Comparison of ENCODE assay signal across 28 cellular contexts in the genomic region with DNA sequence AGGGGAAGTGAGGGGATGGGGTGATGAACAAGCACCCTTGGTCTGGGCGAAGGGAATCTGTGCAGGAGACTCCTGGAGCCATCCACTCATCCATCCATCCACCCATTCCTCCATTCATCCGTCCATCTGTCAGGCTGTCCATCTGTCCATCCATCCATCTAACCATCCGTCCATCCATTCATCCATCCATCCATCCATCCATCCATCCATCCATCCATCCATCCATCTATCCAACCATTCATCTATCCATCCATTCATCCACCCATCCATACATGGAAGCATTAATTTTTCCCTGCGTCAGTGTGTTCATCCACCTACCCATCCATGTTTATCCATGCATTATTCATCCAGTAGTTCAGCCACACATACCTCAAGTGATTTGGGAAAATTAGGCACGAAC. TPM values are rescaled to one million over a fixed set of nuclear protein-coding genes. Genes with fewer than 3 reads are reported as not detected.
"Had no signal": no experiment of that assay in that cellular context is flagged by ENCODE, and none has a peak within 500 bp of the region (broad histone marks: within the 10 kb centered on the region; RNA-seq: fewer than 3 reads in every experiment).

No MANE protein-coding gene starts in this region.

- H3K9me3 Mint-ChIP-seq: activated CD4-positive, alpha-beta memory T cell treated with anti-CD3 and anti-CD28 coated beads for 36 hours; activated CD4-positive, alpha-beta T cell treated with anti-CD3 and anti-CD28 coated beads, Interleukin-2, amount 10 ng/mL, durations not matched to agents 24 days and 14 days; activated naive CD4-positive, alpha-beta T cell treated with anti-CD3 and anti-CD28 coated beads, Interleukin-2, amount 10 ng/mL, durations not matched to agents 7 days and 5 days; activated naive CD4-positive, alpha-beta T cell treated with anti-CD3 and anti-CD28 coated beads, Interleukin-2, amount 50 U/mL, for 72 hours; activated naive CD8-positive, alpha-beta T cell treated with anti-CD3 and anti-CD28 coated beads, Interleukin-2, amount 10 ng/mL, durations not matched to agents 7 days and 5 days; activated T-helper 1 cell treated with anti-CD3 and anti-CD28 coated beads, Interleukin-12 subunit alpha, Interleukin-12 subunit beta, Interleukin-2, Interleukin-4 antibody, amounts not matched to agents 30 ng/mL and 10 ng/mL and 1 ng/mL, durations not matched to agents 14 hours and 24 hours and 36 hours had no signal

- H3K4me1 Mint-ChIP-seq: activated CD4-positive, alpha-beta T cell treated with anti-CD3 and anti-CD28 coated beads for 36 hours; activated CD4-positive, alpha-beta T cell treated with anti-CD3 and anti-CD28 coated beads, Interleukin-2, amount 10 ng/mL, durations not matched to agents 24 days and 14 days had no signal

- FAIRE-seq: endometrium, frontal cortex had no signal

- H3K36me3 Mint-ChIP-seq: activated CD4-positive, alpha-beta memory T cell treated with anti-CD3 and anti-CD28 coated beads for 36 hours; activated CD8-positive, alpha-beta memory T cell treated with anti-CD3 and anti-CD28 coated beads, Interleukin-2, amount 10 ng/mL, durations not matched to agents 7 days and 5 days; activated naive CD4-positive, alpha-beta T cell treated with anti-CD3 and anti-CD28 coated beads, Interleukin-2, amount 10 ng/mL, durations not matched to agents 7 days and 5 days; activated naive CD4-positive, alpha-beta T cell treated with anti-CD3 and anti-CD28 coated beads, Interleukin-2, amount 50 U/mL, for 72 hours; activated naive CD8-positive, alpha-beta T cell treated with anti-CD3 and anti-CD28 coated beads, Interleukin-2, amount 10 ng/mL, durations not matched to agents 7 days and 5 days; brain had no signal

- DNase-seq: activated CD4-positive, alpha-beta memory T cell treated with anti-CD3 and anti-CD28 coated beads for 36 hours; activated CD4-positive, alpha-beta T cell treated with anti-CD3 and anti-CD28 coated beads for 36 hours; activated CD4-positive, alpha-beta T cell treated with anti-CD3 and anti-CD28 coated beads, Interleukin-2, amount 10 ng/mL, durations not matched to agents 24 days and 14 days; activated CD4-positive, CD25-positive, alpha-beta regulatory T cell; activated CD4-positive, CD25-positive, alpha-beta regulatory T cell treated with anti-CD3 and anti-CD28 coated beads, Interleukin-2, amount 50 U/mL, for 72 hours; activated CD8-positive, alpha-beta memory T cell treated with anti-CD3 and anti-CD28 coated beads, Interleukin-2, amount 50 U/mL, for 4 hours; activated gamma-delta T cell; activated naive CD4-positive, alpha-beta T cell; activated naive CD4-positive, alpha-beta T cell treated with anti-CD3 and anti-CD28 coated beads, Interleukin-2, amount 10 ng/mL, durations not matched to agents 7 days and 5 days; activated naive CD8-positive, alpha-beta T cell treated with anti-CD3 and anti-CD28 coated beads, Interleukin-2, amount 10 ng/mL, durations not matched to agents 7 days and 5 days; activated T-cell treated with anti-CD3 and anti-CD28 coated beads, Interleukin-2, amount 50 U/mL, for 1 hour; activated T-cell treated with anti-CD3 and anti-CD28 coated beads, Interleukin-2, amount 50 U/mL, for 48 hours; central memory CD4-positive, alpha-beta T cell; cerebellar nuclear complex; colonic mucosa; effector CD8-positive, alpha-beta T cell; foreskin fibroblast; heart right ventricle; T-helper 2 cell had no signal

- H3K27me3 Mint-ChIP-seq: activated CD4-positive, alpha-beta memory T cell treated with anti-CD3 and anti-CD28 coated beads for 36 hours; activated CD4-positive, alpha-beta T cell treated with anti-CD3 and anti-CD28 coated beads for 36 hours; activated CD4-positive, alpha-beta T cell treated with anti-CD3 and anti-CD28 coated beads, Interleukin-2, amount 10 ng/mL, durations not matched to agents 24 days and 14 days; activated naive CD4-positive, alpha-beta T cell treated with anti-CD3 and anti-CD28 coated beads, Interleukin-2, amount 10 ng/mL, durations not matched to agents 7 days and 5 days; activated naive CD8-positive, alpha-beta T cell treated with anti-CD3 and anti-CD28 coated beads, Interleukin-2, amount 10 ng/mL, durations not matched to agents 7 days and 5 days had no signal

- H3K27ac Mint-ChIP-seq: activated CD4-positive, alpha-beta memory T cell treated with anti-CD3 and anti-CD28 coated beads for 36 hours; activated CD4-positive, alpha-beta T cell treated with anti-CD3 and anti-CD28 coated beads for 36 hours; activated CD4-positive, alpha-beta T cell treated with anti-CD3 and anti-CD28 coated beads, Interleukin-2, amount 10 ng/mL, durations not matched to agents 24 days and 14 days; activated CD8-positive, alpha-beta memory T cell treated with anti-CD3 and anti-CD28 coated beads, Interleukin-2, amount 10 ng/mL, durations not matched to agents 7 days and 5 days; activated CD8-positive, alpha-beta T cell treated with anti-CD3 and anti-CD28 coated beads, Interleukin-2, amount 10 ng/mL, durations not matched to agents 7 days and 5 days; activated naive CD4-positive, alpha-beta T cell treated with anti-CD3 and anti-CD28 coated beads, Interleukin-2, amount 10 ng/mL, durations not matched to agents 7 days and 5 days; activated naive CD8-positive, alpha-beta T cell treated with anti-CD3 and anti-CD28 coated beads, Interleukin-2, amount 10 ng/mL, durations not matched to agents 7 days and 5 days; activated T-helper 1 cell treated with anti-CD3 and anti-CD28 coated beads, Interleukin-12 subunit alpha, Interleukin-12 subunit beta, Interleukin-2, Interleukin-4 antibody, amounts not matched to agents 30 ng/mL and 10 ng/mL and 1 ng/mL, durations not matched to agents 14 hours and 24 hours and 36 hours had no signal

- H3K4me3 Mint-ChIP-seq: activated CD4-positive, alpha-beta memory T cell treated with anti-CD3 and anti-CD28 coated beads for 36 hours; activated CD4-positive, alpha-beta T cell treated with anti-CD3 and anti-CD28 coated beads for 36 hours; activated CD4-positive, alpha-beta T cell treated with anti-CD3 and anti-CD28 coated beads, Interleukin-2, amount 10 ng/mL, durations not matched to agents 24 days and 14 days; activated CD8-positive, alpha-beta memory T cell treated with anti-CD3 and anti-CD28 coated beads, Interleukin-2, amount 10 ng/mL, durations not matched to agents 7 days and 5 days; activated CD8-positive, alpha-beta T cell treated with anti-CD3 and anti-CD28 coated beads, Interleukin-2, amount 10 ng/mL, durations not matched to agents 7 days and 5 days; activated naive CD4-positive, alpha-beta T cell treated with anti-CD3 and anti-CD28 coated beads, Interleukin-2, amount 10 ng/mL, durations not matched to agents 7 days and 5 days; activated naive CD8-positive, alpha-beta T cell treated with anti-CD3 and anti-CD28 coated beads, Interleukin-2, amount 10 ng/mL, durations not matched to agents 7 days and 5 days; activated T-helper 1 cell treated with anti-CD3 and anti-CD28 coated beads, Interleukin-12 subunit alpha, Interleukin-12 subunit beta, Interleukin-2, Interleukin-4 antibody, amounts not matched to agents 30 ng/mL and 10 ng/mL and 1 ng/mL, durations not matched to agents 14 hours and 24 hours and 36 hours had no signal

RNA-seq across cellular contexts. Expression of a gene that starts 32.0 kb away (rescaled TPM):
- total RNA-seq: activated CD4-positive, alpha-beta memory T cell treated with anti-CD3 and anti-CD28 coated beads for 36 hours; activated CD4-positive, alpha-beta T cell treated with anti-CD3 and anti-CD28 coated beads for 36 hours; dermis microvascular lymphatic vessel endothelial cell; epithelial cell of proximal tubule had no signal
